ENCODE assay signal across 27 cellular contexts in genomic region chr12:69610729-69611128, GRCh38. TPM values are rescaled to one million over a fixed set of nuclear protein-coding genes. Genes with fewer than 3 reads are reported as not detected.
DNase-seq lines count a peak whose midpoint lies in the region; ATAC-seq, FAIRE-seq and TF ChIP-seq lines count a peak whose summit lies in the region.
"Had no signal": no experiment of that assay in that cellular context is flagged by ENCODE, and none has a peak within 500 bp of the region (broad histone marks: within the 10 kb centered on the region; RNA-seq: fewer than 3 reads in every experiment).

Gene LRRC10, minus strand, starts transcription at chr12:69610907. Its CDS starts 69 bp downstream, at chr12:69610838.

- H3K4me2 ChIP-seq in K562 (ENCODE audit: insufficient read depth, low read length), result peak within 1 kb of the TSS; percentile 27; the same call in 1 of the 2 replicates
- H3K4me2 ChIP-seq: A549 had no signal

- in situ Hi-C loops in K562 (cut with MboI), result no loop called here

- peaks cover 14% of the 10 kb centered on the region for H3K4me1 Mint-ChIP-seq in endothelial cell (ENCODE audit: unreplicated experiment)

- TF ChIP-seq EP300 in K562 (IDR thresholded peaks at IDR 0.05; ENCODE audit: low read length), result no peak

- FAIRE-seq in K562 (lab: Jason Lieb, UNC), result no peak
- FAIRE-seq: A549, GM12878, HTR-8/SVneo had no signal

- H3K79me2 ChIP-seq in K562 (ENCODE audit: control insufficient read depth, insufficient read depth, low read length), result no peaks in the 10 kb centered on the region

- no peak within 1 kb of the TSS for H3K4me3 Mint-ChIP-seq in endothelial cell (ENCODE audit: unreplicated experiment)
- H3K4me3 Mint-ChIP-seq: CD4-positive, alpha-beta memory T cell had no signal

- H3K27me3 ChIP-seq in K562 (ENCODE audit: control insufficient read depth in 2 of 2, insufficient read depth in 2 of 2, low read length in 2 of 2), result no peaks in the 10 kb centered on the region; a peak in 1 of 5 replicates
- no peaks in the 10 kb centered on the region for H3K27me3 ChIP-seq in right atrium auricular region

- 42% methylated on average over 10 of the region's 11 CpGs for WGBS in K562 (ENCODE audit: insufficient coverage, low coverage, missing lambda C conversion rate)

- no peaks in the 10 kb centered on the region for H3K9me1 ChIP-seq in K562 (ENCODE audit: control insufficient read depth, insufficient read depth, low read length)

- H3K36me3 ChIP-seq in K562 (ENCODE audit: control insufficient read depth, insufficient read depth, low read length) (no peaks in the 10 kb centered on the region), right atrium auricular region (no peaks in the 10 kb centered on the region)
- H3K36me3 ChIP-seq: SJSA1 had no signal

- TF ChIP-seq RAD21 in K562 (CRISPR knock-in tag; conservative IDR thresholded peaks at IDR 0.05 in 1 of 2, IDR thresholded peaks at IDR 0.05 in 1 of 2), result no peak

- peak within 1 kb of the TSS in 1 of 2 experiments; percentile 62; a peak in 2 of 4 replicates for H3K9ac ChIP-seq in K562 (ENCODE audit: insufficient read depth in 1 of 2, low read depth in 2 of 2, low read length in 2 of 2)

- peaks cover 14 to 16% of the 10 kb centered on the region in 2 experiments for H3K4me1 ChIP-seq in K562 (replicated peaks in 1 of 2; ENCODE audit: control insufficient read depth in 2 of 2, insufficient read depth in 2 of 2, low read length in 2 of 2)
- peaks cover 0 to 4% of the 10 kb centered on the region in 2 donors for H3K4me1 ChIP-seq in right atrium auricular region
- H3K4me1 ChIP-seq: A549 had no signal

- peak within 1 kb of the TSS; percentile 64 for H2AFZ ChIP-seq in K562 (ENCODE audit: low read depth, low read length)

- no peak within 1 kb of the TSS for H3K27ac Mint-ChIP-seq in endothelial cell (ENCODE audit: unreplicated experiment)
- H3K27ac Mint-ChIP-seq: CD4-positive, alpha-beta memory T cell had no signal

- TF ChIP-seq CTCF in K562 (IDR thresholded peaks at IDR 0.05 in 2 of 3, conservative IDR thresholded peaks at IDR 0.05 in 1 of 3; ENCODE audit: insufficient read depth in 2 of 3, low read depth in 1 of 3, low read length in 3 of 3) (no peak), right atrium auricular region (IDR thresholded peaks at IDR 0.05) (no peak), endothelial cell (IDR thresholded peaks at IDR 0.05; ENCODE audit: unreplicated experiment) (no peak)

- no peaks in the 10 kb centered on the region for H4K20me1 ChIP-seq in K562 (replicated peaks; ENCODE audit: control insufficient read depth, insufficient read depth, low read length)

- POLR2A ChIA-PET in K562 (lab: Yijun Ruan, JAX), result interaction anchor here (1.1 to 1.8 kb wide), 4 partner anchors 11 to 18 kb away, joined by 3 to 6 read pairs (median 4); no protein-coding TSS in a partner anchor

- peaks cover 1% of the 10 kb centered on the region for H3K27me3 Mint-ChIP-seq in endothelial cell (ENCODE audit: unreplicated experiment)

- TF ChIP-seq POLR2A in K562 (conservative IDR thresholded peaks at IDR 0.05), result no peak

- intact Hi-C loops in K562 (cut with micrococcal nuclease), result no loop called here
- intact Hi-C loops in cardiac septum (cut with DNase I), result no loop called here

- no TSS peak for BruUV-seq in K562 (replicated peaks; lab: Mats Ljungman, UMichigan)

- 0 out of 2 replicates have a peak, but pooled peaks cover 3% of the 10 kb centered on the region for H3K9me3 ChIP-seq in K562 (replicated peaks; ENCODE audit: control insufficient read depth, insufficient read depth, low read depth, low read length)
- no peaks in the 10 kb centered on the region for H3K9me3 ChIP-seq in right atrium auricular region
- H3K9me3 ChIP-seq: A549, SJSA1 had no signal

- no peaks in the 10 kb centered on the region for H3K9me3 Mint-ChIP-seq in endothelial cell (ENCODE audit: unreplicated experiment)
- H3K9me3 Mint-ChIP-seq: CD4-positive, alpha-beta memory T cell had no signal

- peak; percentile 62 for ATAC-seq in K562
- ATAC-seq in HG02884 (IDR thresholded peaks at IDR 0.05; ENCODE audit: unreplicated experiment), result no peak
- ATAC-seq in HG02623 (IDR thresholded peaks at IDR 0.05; ENCODE audit: unreplicated experiment), result no peak
- no peak for ATAC-seq in HG02571 (IDR thresholded peaks at IDR 0.05; ENCODE audit: unreplicated experiment)
- ATAC-seq: GM12878, HCT116, PC-3 had no signal

- peak in 2 of 4 experiments; percentile 27 to 48 for DNase-seq in K562 (ENCODE audit: extremely low read depth in 1 of 4, low spot score in 3 of 4)
- DNase-seq in cardiac septum (ENCODE audit: low spot score), result peak; percentile 78
- no peak for DNase-seq in right atrium auricular region (ENCODE audit: low spot score)
- no peak for DNase-seq in endothelial cell (ENCODE audit: low spot score)
- DNase-seq: CD4-positive, alpha-beta memory T cell; COR-L47; DMS53; GDM1; GOT3; KBM-7; NCI-H1105 treated with DMSO at 0.1 percent for 48 hours; NCI-H146; NCI-H2029; NCI-H524 treated with DMSO at 0.1 percent for 48 hours; NCI-H774; PC-3 had no signal

- H3K4me3 ChIP-seq in K562, result no peak within 1 kb of the TSS
- H3K4me3 ChIP-seq in right atrium auricular region, result peak within 1 kb of the TSS; percentile 22 to 45
- H3K4me3 ChIP-seq: A549, GM12878, SJSA1 had no signal

- CTCF ChIA-PET in K562 (lab: Yijun Ruan, JAX; ENCODE audit: low intra/inter-chr PET ratio), result no interaction called here

- no peaks in the 10 kb centered on the region for H3K36me3 Mint-ChIP-seq in endothelial cell (ENCODE audit: low read depth, unreplicated experiment)
- H3K36me3 Mint-ChIP-seq: CD4-positive, alpha-beta memory T cell had no signal

- H3K27ac ChIP-seq in K562 (ENCODE audit: extremely low read depth, low read depth, low read length), result no peak within 1 kb of the TSS
- H3K27ac ChIP-seq in right atrium auricular region, result peak within 1 kb of the TSS; percentile 85
- H3K27ac ChIP-seq: A549, SJSA1 had no signal

TF ChIP-seq in K562, 482 proteins besides CTCF, POLR2A, EP300 and RAD21 (continues in another document):
- TF ChIP-seq HDAC2 (IDR thresholded peaks at IDR 0.05) (no peak), PHF20 (IDR thresholded peaks at IDR 0.05; ENCODE audit: partially characterized antibody) (no peak), ZNF592 (IDR thresholded peaks at IDR 0.05) (0 out of 2 replicates have a peak, but pooled peaks have one; percentile 27), FOS (IDR thresholded peaks at IDR 0.05; ENCODE audit: extremely low read depth, insufficient read length) (no peak), DLX4 (CRISPR knock-in tag; IDR thresholded peaks at IDR 0.05) (no peak), HCFC1 (IDR thresholded peaks at IDR 0.05; ENCODE audit: low read depth, low read length) (no peak), SRF (CRISPR knock-in tag; IDR thresholded peaks at IDR 0.05) (no peak)

RNA-seq across cellular contexts. Expression of gene LRRC10, which starts in this region (rescaled TPM):
- total RNA-seq in K562 (2011; cell fraction: chromatin; rRNA removed; ENCODE audit: low replicate concordance), result not detected in 2 replicates
- total RNA-seq in K562 (2011; cell fraction: nucleolus; rRNA removed), result not detected in 2 replicates
- total RNA-seq in K562 (2011; cell fraction: nucleoplasm; rRNA removed), result not detected in 2 replicates
- total RNA-seq in K562 (2014; rRNA removed), result not detected in 2 replicates
- total RNA-seq in K562 (2014; rRNA removed; fragmentation: Illumina TruSeq; extraction: Trizol), result not detected in 2 replicates
- total RNA-seq in K562 (2015; rRNA removed; fragmentation: Illumina TruSeq; extraction: Trizol), result not detected in 2 replicates
- total RNA-seq in K562 (2021), result not detected in 2 replicates
- polyA plus RNA-seq in K562 (2011; rRNA removed), result not detected in 2 replicates
- not detected in 2 replicates for polyA plus RNA-seq in K562 (2011; cell fraction: cytosol; rRNA removed)
- not detected in 2 replicates for polyA plus RNA-seq in K562 (2011; cell fraction: nucleus; rRNA removed)
- not detected in 2 replicates for polyA plus RNA-seq in K562 (2012)
- not detected in 2 replicates for polyA plus RNA-seq in K562 (2014; fragmentation: Illumina TruSeq; extraction: Trizol)
- not detected for polyA plus RNA-seq in K562 (2014; fragmentation: Nextera tagmentation; extraction: Ambion mirVana)
- polyA plus RNA-seq in K562 (2014; rRNA removed), result 0.09 TPM in 1 of 2 replicates, not detected in the other
- not detected in 2 replicates for polyA minus RNA-seq in K562 (2011; rRNA and poly(A)+ RNA removed)
- not detected in 2 replicates for polyA minus RNA-seq in K562 (2011; cell fraction: cytosol; rRNA and poly(A)+ RNA removed)
- polyA minus RNA-seq in K562 (2011; cell fraction: nucleus; rRNA and poly(A)+ RNA removed), result not detected in 2 replicates
- 30.3 TPM for total RNA-seq in cardiac septum
- 10 to 100 TPM in 1 of 2 donors, 1 to 10 TPM in 1; 3.1 to 32.4 TPM for total RNA-seq in right atrium auricular region
- not detected for total RNA-seq in endothelial cell (ENCODE audit: unreplicated experiment)
- total RNA-seq: CD4-positive, alpha-beta memory T cell; Daoy; GM12878; LHCN-M2; MCF 10A; PC-3; SJSA1 had no signal
- polyA plus RNA-seq: A549; CD4-positive, alpha-beta memory T cell; GM12878 had no signal

Comparison
In these comparisons a context has a peak if more than half of its experiments do, and no peak if none do; other contexts are left out.
1. Peak in ATAC-seq and H3K4me2 ChIP-seq in K562; RNA of the gene not detected or under 1 TPM.